In the genomic region with DNA sequence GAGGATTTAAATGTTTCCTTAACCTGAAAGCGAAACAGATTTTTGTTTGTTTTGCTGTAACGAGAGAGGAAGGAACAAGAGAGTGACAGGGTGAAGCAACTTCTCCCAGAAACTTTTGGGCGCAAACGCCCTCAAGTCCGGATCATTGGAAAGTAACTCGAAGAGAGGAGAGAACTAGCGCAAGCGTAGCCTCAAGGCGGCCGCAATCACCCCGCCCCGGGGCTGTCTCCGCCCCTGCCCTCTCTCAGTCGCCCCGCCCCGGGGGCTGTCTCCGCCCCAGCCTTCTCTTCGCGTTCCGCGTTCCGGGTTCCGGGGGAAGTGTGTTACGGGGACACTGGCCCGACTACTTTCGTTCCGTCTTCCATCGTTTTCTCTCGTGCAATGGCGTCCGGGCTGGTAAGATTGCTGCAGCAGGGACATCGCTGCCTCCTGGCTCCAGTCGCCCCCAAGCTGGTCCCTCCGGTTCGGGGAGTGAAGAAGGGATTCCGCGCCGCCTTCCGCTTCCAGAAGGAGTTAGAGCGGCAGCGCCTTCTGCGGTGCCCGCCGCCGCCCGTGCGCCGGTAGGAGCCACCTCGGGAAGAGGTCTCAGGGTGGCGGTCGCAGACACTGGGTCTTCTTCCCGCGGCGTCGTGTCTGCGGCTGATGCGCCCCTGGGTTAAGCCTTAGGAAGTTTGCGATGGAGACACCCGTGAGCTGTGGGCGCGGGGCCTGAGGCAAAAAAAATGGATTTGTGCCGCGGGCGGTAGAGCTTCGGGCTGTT, we compare ENCODE assay signal across 7 cellular contexts. TPM values are rescaled to one million over a fixed set of nuclear protein-coding genes. Genes with fewer than 3 reads are reported as not detected.
A peak's percentile ranks its signal among the peaks of the same experiment; 100 is the strongest.
DNase-seq lines count a peak whose midpoint lies in the region; ATAC-seq, FAIRE-seq and TF ChIP-seq lines count a peak whose summit lies in the region.

A gene (plus strand): TSS at position 372 of the 760 bp plus-strand sequence. CDS start 10 bp downstream, at position 382.

- no peaks in the 10 kb centered on the region for H3K9me2 ChIP-seq in hepatocyte (replicated peaks; ENCODE audit: insufficient read depth)

- H3K4me1 ChIP-seq in hepatocyte (ENCODE audit: insufficient read depth) = peaks cover 9% of the 10 kb centered on the region

- no peaks in the 10 kb centered on the region for H3K27me3 ChIP-seq in hepatocyte

- ATAC-seq in HG02981 (IDR thresholded peaks at IDR 0.05; ENCODE audit: unreplicated experiment) = peak; percentile 90

- H3K4me3 ChIP-seq in hepatocyte = peak within 1 kb of the TSS; percentile 89

- no peaks in the 10 kb centered on the region for H3K9me3 ChIP-seq in hepatocyte (ENCODE audit: low read depth)

- no peak for TF ChIP-seq CTCF in hepatocyte (IDR thresholded peaks at IDR 0.05; ENCODE audit: poor library complexity)

- H3K4me2 ChIP-seq in hepatocyte = peak within 1 kb of the TSS; percentile 83

- peaks cover 4% of the 10 kb centered on the region for H4K20me1 ChIP-seq in hepatocyte (ENCODE audit: insufficient read depth, poor library complexity, severe bottlenecking)

- 1% methylated on average over 59 of the region's 65 CpGs for WGBS in hepatocyte (ENCODE audit: low lambda C conversion rate, missing lambda C conversion rate)

- peak; percentile 96 for FAIRE-seq in GM18507 (lab: Jason Lieb, UNC)

- peaks cover 49% of the 10 kb centered on the region for H3K79me2 ChIP-seq in hepatocyte

- peak within 1 kb of the TSS; percentile 89 for H3K27ac ChIP-seq in hepatocyte

- peak within 1 kb of the TSS; percentile 91 for H2AFZ ChIP-seq in hepatocyte

- no peaks in the 10 kb centered on the region for H3K36me3 ChIP-seq in hepatocyte (replicated peaks; ENCODE audit: insufficient read depth, low read depth)

- DNase-seq in GM18507 (ENCODE audit: extremely low spot score, insufficient read length, low read depth) = peak; percentile 79
- DNase-seq in NCI-H2081 (lab: John Stamatoyannopoulos, UW) = peak; percentile 93 to 94
- peak; percentile 94 for DNase-seq in T1000 (lab: John Stamatoyannopoulos, UW)
- peak; percentile 98 for DNase-seq in astrocyte of the hippocampus (ENCODE audit: low read depth, low spot score)
- DNase-seq in hepatocyte (ENCODE audit: low spot score) = peak; percentile 98
- peak; percentile 99 for DNase-seq in retina

RNA-seq across cellular contexts. Expression of the gene that starts here (rescaled TPM):
- total RNA-seq in hepatocyte = 46.5 and 49.5 TPM in 2 replicates
- polyA plus RNA-seq in hepatocyte = 24.7 and 29.0 TPM in 2 replicates

Comparison
In these comparisons a context has a peak if more than half of its experiments do, and no peak if none do; other contexts are left out.
1. Peak in every context shown above with its lines: DNase-seq, ATAC-seq, H3K4me3 ChIP-seq and H3K27ac ChIP-seq.